Comparison of ENCODE assay signal across 18 cellular contexts in genomic region chr6:157689875-157690274, GRCh38.
"Had no signal": no experiment of that assay in that cellular context is flagged by ENCODE, and none has a peak within 500 bp of the region (broad histone marks: within the 10 kb centered on the region; RNA-seq: fewer than 3 reads in every experiment).

No MANE protein-coding gene starts in this region.

- FAIRE-seq: colon, frontal cortex, keratinocyte, small intestine had no signal

- H3K27ac ChIP-seq: dorsolateral prefrontal cortex, lower lobe of right lung, parathyroid adenoma, prostate gland, right atrium auricular region, suprapubic skin, transverse colon, vagina had no signal

- H3K9ac ChIP-seq: parathyroid adenoma had no signal

- H3K36me3 ChIP-seq: lower lobe of right lung, prostate gland, right atrium auricular region, suprapubic skin, transverse colon, vagina had no signal

- H3K4me3 ChIP-seq: dorsolateral prefrontal cortex, lower lobe of right lung, prostate gland, right atrium auricular region, suprapubic skin, vagina had no signal

- ATAC-seq: left ventricle myocardium superior; natural killer cell; stimulated activated naive B cell treated with anti-CD40 and anti-IgM and Interleukin-4, amounts not matched to agents 10 μg/mL and 1 μg/mL and 100 μg/mL, for 72 hours had no signal

- H3K79me2 ChIP-seq: parathyroid adenoma had no signal

- H3K9me3 ChIP-seq: lower lobe of right lung, prostate gland, right atrium auricular region, suprapubic skin, transverse colon, vagina had no signal

- H3K27me3 ChIP-seq: right atrium auricular region, suprapubic skin, transverse colon, vagina had no signal

- DNase-seq: dorsolateral prefrontal cortex; effector CD4-positive, alpha-beta T cell; left ventricle myocardium superior; lower lobe of right lung; natural killer cell; stimulated activated CD4-positive, alpha-beta T cell treated with anti-CD3 and anti-CD28 coated beads, Interleukin-15, amount 100 ng/mL, for 24 hours; stimulated activated CD4-positive, alpha-beta T cell treated with anti-CD3 and anti-CD28 coated beads, Interleukin-2, amount 100 ng/mL, for 48 hours; stimulated activated naive B cell treated with anti-CD40 and anti-IgM and Interleukin-4, amounts not matched to agents 10 μg/mL and 1 μg/mL and 100 μg/mL, for 72 hours had no signal

- H2AFZ ChIP-seq: parathyroid adenoma had no signal

- H3K4me1 ChIP-seq: prostate gland had no signal
